Comparison of ENCODE assay signal across 2 cellular contexts in the genomic region with DNA sequence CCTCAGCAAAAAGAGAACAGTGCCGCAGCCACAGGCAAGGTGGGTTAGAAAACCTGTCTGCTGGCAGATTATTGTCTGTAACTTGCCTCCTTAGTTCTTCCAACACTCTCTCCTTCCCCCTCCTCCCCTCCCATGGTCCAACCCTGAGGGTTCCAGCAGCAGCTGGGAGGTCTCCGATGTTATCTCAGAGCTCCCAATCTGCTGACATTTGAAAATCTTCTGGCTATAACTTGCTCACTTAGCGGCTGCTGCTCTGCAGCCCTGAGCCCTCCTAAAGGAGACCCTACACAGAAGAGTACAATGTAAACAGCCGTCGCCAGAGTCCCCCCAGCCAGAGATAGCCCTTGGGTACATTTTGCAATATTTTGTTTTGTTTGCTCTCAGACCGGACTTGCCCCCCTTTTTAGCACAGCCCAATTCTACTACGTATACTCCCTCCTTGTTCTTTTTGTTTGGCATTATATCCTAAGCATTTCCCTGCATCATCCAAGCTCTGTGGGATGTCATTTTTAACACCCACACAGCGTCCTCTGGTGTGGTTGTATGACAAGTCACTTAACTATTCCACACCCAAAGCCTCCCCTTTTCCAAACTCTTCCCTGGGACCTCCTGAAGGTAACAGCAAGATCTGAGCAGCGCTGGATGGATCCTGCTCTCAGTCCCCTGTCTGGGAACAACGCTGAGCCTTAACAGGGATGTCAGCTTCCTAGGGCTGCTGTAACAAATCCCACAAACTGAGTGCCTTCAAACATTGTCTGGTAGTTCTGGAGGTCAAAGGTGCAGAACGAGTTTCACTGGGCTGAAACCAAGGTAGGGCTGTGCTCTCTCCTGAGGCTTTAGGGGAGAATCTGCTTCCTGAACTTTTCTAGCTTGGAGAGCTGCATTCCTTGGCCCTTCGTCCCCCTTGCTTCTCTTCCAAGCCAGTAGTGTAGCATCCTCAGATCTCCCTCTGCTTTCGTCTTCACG.
TF ChIP-seq lines count a peak whose summit lies in the region.

No MANE protein-coding gene starts in this region.

TF ChIP-seq in SK-N-SH, 30 proteins besides CTCF, POLR2A, EP300 and RAD21:
- TF ChIP-seq FOXJ3 (CRISPR knock-in tag; IDR thresholded peaks at IDR 0.05) = no peak
- TF ChIP-seq, protein P1, sequence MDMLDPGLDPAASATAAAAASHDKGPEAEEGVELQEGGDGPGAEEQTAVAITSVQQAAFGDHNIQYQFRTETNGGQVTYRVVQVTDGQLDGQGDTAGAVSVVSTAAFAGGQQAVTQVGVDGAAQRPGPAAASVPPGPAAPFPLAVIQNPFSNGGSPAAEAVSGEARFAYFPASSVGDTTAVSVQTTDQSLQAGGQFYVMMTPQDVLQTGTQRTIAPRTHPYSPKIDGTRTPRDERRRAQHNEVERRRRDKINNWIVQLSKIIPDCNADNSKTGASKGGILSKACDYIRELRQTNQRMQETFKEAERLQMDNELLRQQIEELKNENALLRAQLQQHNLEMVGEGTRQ (IDR thresholded peaks at IDR 0.05; ENCODE audit: borderline replicate concordance, low read depth, low read length) = no peak
- TF ChIP-seq GATA2 (CRISPR knock-in tag; IDR thresholded peaks at IDR 0.05) = peak; percentile 43; the same call in 1 of the 2 replicates
- no peak for TF ChIP-seq TCF12 (IDR thresholded peaks at IDR 0.05)

TF ChIP-seq in SK-N-SH treated with all-trans-retinoic acid at 6 μM for 48 hours, 23 proteins besides CTCF, POLR2A, EP300 and RAD21:
- TF ChIP-seq TCF4 (CRISPR knock-in tag; IDR thresholded peaks at IDR 0.05; ENCODE audit: borderline replicate concordance) = no peak
